In the genomic region with DNA sequence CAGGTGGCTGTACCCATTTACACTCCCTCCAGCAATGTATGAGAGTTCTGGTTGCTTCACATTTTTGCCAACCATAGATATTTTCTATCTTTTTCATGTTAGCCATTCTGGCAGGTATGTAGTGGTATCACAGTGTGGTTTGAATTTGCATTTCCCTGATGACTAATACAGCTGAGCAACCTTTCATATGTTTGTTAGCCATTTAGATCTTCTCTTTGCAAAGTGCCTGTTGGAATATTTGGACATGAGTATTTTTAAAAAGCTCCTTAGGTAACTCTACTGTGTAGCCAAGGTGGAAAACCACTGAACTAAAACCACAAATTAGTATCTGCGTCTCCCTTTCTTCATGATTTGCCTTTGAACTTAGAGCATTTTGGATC, we compare ENCODE assay signal across 8 cellular contexts. TPM values are rescaled to one million over a fixed set of nuclear protein-coding genes. Genes with fewer than 3 reads are reported as not detected.
DNase-seq lines count a peak whose midpoint lies in the region; FAIRE-seq and TF ChIP-seq lines count a peak whose summit lies in the region.

No MANE protein-coding gene starts in this region.

- TF ChIP-seq POLR2A in GM12891 (IDR thresholded peaks at IDR 0.05; ENCODE audit: low read depth, low read length): no peak

- DNase-seq in GM12891 (ENCODE audit: insufficient read length, low spot score) (no peak), HFFc6 (peak; percentile 67), RPMI8226 (peak; percentile 64), keratinocyte (ENCODE audit: low read depth, low spot score) (peak; percentile 50), GOT3 (lab: John Stamatoyannopoulos, UW) (no peak), progenitor cell of endocrine pancreas (ENCODE audit: low spot score, unreplicated experiment) (no peak), kidney (no peak), hepatic stellate cell (ENCODE audit: low spot score) (no peak)

- H3K9me1 ChIP-seq in keratinocyte (ENCODE audit: control insufficient read depth, extremely low read depth, insufficient read depth, low read length): no peaks in the 10 kb centered on the region

- H3K36me3 ChIP-seq in keratinocyte (ENCODE audit: control insufficient read depth in 2 of 2, extremely low read depth in 1 of 2, insufficient read depth in 2 of 2, low read length in 2 of 2): no peaks in the 10 kb centered on the region
- peaks cover 0 to 5% of the 10 kb centered on the region in 2 donors for H3K36me3 ChIP-seq in kidney (ENCODE audit: control insufficient read depth in 1 of 2, insufficient read depth in 2 of 2, low read length in 2 of 2)

- H2AFZ ChIP-seq in keratinocyte (ENCODE audit: control insufficient read depth, low read length): no peak overlapping the region

- no peaks in the 10 kb centered on the region for H3K9me3 ChIP-seq in keratinocyte (ENCODE audit: control insufficient read depth, low read depth, low read length)
- no peaks in the 10 kb centered on the region for H3K9me3 ChIP-seq in kidney (ENCODE audit: control insufficient read depth in 1 of 2, low read length in 2 of 2)

- peaks cover 40% of the 10 kb centered on the region for H3K4me1 ChIP-seq in keratinocyte (ENCODE audit: control insufficient read depth, extremely low read depth, insufficient read depth, low read length)
- H3K4me1 ChIP-seq in kidney (ENCODE audit: control insufficient read depth in 1 of 2, insufficient read depth in 1 of 2, low read depth in 1 of 2, low read length in 2 of 2): peaks cover 8 to 36% of the 10 kb centered on the region in 2 donors

- dilution Hi-C loops in keratinocyte (cut with MboI; ENCODE audit: extremely low pct_ligation_motif_present, low sequenced_read_pairs): no loop called here

- no peaks in the 10 kb centered on the region for H3K27me3 ChIP-seq in keratinocyte (ENCODE audit: control insufficient read depth, extremely low read depth, insufficient read depth, low read length)

- H3K27me3 Mint-ChIP-seq in HFFc6 (ENCODE audit: insufficient read depth): no peaks in the 10 kb centered on the region; the same call in 1 of the 2 replicates
- peaks cover 10% of the 10 kb centered on the region for H3K27me3 Mint-ChIP-seq in progenitor cell of endocrine pancreas

- H3K9ac ChIP-seq in keratinocyte (ENCODE audit: control insufficient read depth, extremely low read depth, insufficient read depth, low read length) (no peak overlapping the region), kidney (ENCODE audit: low read length in 2 of 2) (no peak overlapping the region)

- H3K4me3 Mint-ChIP-seq in HFFc6: peak overlapping the region; percentile 11
- H3K4me3 Mint-ChIP-seq in progenitor cell of endocrine pancreas (ENCODE audit: low read depth): no peak overlapping the region

- TF ChIP-seq CTCF in HFFc6 (IDR thresholded peaks at IDR 0.05) (no peak), keratinocyte (optimal IDR thresholded peaks at IDR 0.05 in 1 of 3, IDR thresholded peaks at IDR 0.05 in 1 of 3, conservative IDR thresholded peaks at IDR 0.05 in 1 of 3; ENCODE audit: extremely low read depth in 1 of 3, insufficient read depth in 2 of 3, low read length in 3 of 3) (no peak), progenitor cell of endocrine pancreas (IDR thresholded peaks at IDR 0.05; ENCODE audit: unreplicated experiment) (no peak), kidney (IDR thresholded peaks at IDR 0.05; ENCODE audit: borderline replicate concordance, extremely low read depth, insufficient read depth) (no peak)

- intact Hi-C loops in kidney (cut with DNase I): no loop called here

- H3K4me3 ChIP-seq in keratinocyte (ENCODE audit: control insufficient read depth in 2 of 3, extremely low read depth in 1 of 3, insufficient read depth in 2 of 3, low read depth in 1 of 3, low read length in 3 of 3) (no peak overlapping the region), kidney (ENCODE audit: low read length in 2 of 2) (no peak overlapping the region)

- H3K4me2 ChIP-seq in keratinocyte (ENCODE audit: control insufficient read depth, extremely low read depth, insufficient read depth, low read depth, low read length): peak overlapping the region; percentile 47

- H3K9me3 Mint-ChIP-seq in HFFc6: no peaks in the 10 kb centered on the region
- H3K9me3 Mint-ChIP-seq in progenitor cell of endocrine pancreas (ENCODE audit: low read depth): no peaks in the 10 kb centered on the region

- no peaks in the 10 kb centered on the region for H4K20me1 ChIP-seq in keratinocyte (ENCODE audit: control insufficient read depth, extremely low read depth, insufficient read depth, low read length)

- no peaks in the 10 kb centered on the region for H3K79me2 ChIP-seq in keratinocyte (ENCODE audit: control insufficient read depth, insufficient read depth, low read length)

- FAIRE-seq in GM12891 (lab: Jason Lieb, UNC): peak; percentile 86
- FAIRE-seq in keratinocyte (lab: Jason Lieb, UNC): peak; percentile 78
- FAIRE-seq in kidney (lab: Jason Lieb, UNC): no peak

- peak overlapping the region; percentile 90 for H3K27ac Mint-ChIP-seq in HFFc6
- no peak overlapping the region for H3K27ac Mint-ChIP-seq in progenitor cell of endocrine pancreas

- H3K27ac ChIP-seq in keratinocyte (ENCODE audit: control insufficient read depth, insufficient read depth, low read length) (peak overlapping the region; percentile 65), kidney (ENCODE audit: low read depth in 2 of 2, low read length in 2 of 2) (no peak overlapping the region)

- peaks cover 53% of the 10 kb centered on the region for H3K4me1 Mint-ChIP-seq in HFFc6 (ENCODE audit: low read depth)
- peaks cover 17% of the 10 kb centered on the region for H3K4me1 Mint-ChIP-seq in progenitor cell of endocrine pancreas (ENCODE audit: low read depth)

- peaks cover 10% of the 10 kb centered on the region; the same call in 1 of the 2 replicates for H3K36me3 Mint-ChIP-seq in HFFc6 (ENCODE audit: low read depth)
- no peaks in the 10 kb centered on the region for H3K36me3 Mint-ChIP-seq in progenitor cell of endocrine pancreas (ENCODE audit: insufficient read depth)

TF ChIP-seq in GM12891, 5 proteins besides CTCF, POLR2A, EP300 and RAD21:
- TF ChIP-seq TAF1 (IDR thresholded peaks at IDR 0.05; ENCODE audit: low read depth, low read length): no peak
- TF ChIP-seq SPI1 (IDR thresholded peaks at IDR 0.05; ENCODE audit: low read depth, low read length): no peak
- peak; percentile 70; the same call in 1 of the 2 replicates for TF ChIP-seq POU2F2 (IDR thresholded peaks at IDR 0.05; ENCODE audit: low read depth, low read length)
- no peak for TF ChIP-seq POLR2AphosphoS5 (IDR thresholded peaks at IDR 0.05; ENCODE audit: low read depth, low read length)

RNA-seq across cellular contexts. Expression of a gene that starts 31.9 kb away (rescaled TPM):
- 30.8 TPM for polyA plus RNA-seq in GM12891 (2012; ENCODE audit: low read depth, missing spikeins)
- total RNA-seq in HFFc6 (2021; fragmentation: NEBNext Ultra II Directional; extraction: Animal tissue kit (Norgen Biotek cat#: 25700)): 10 to 100 TPM in 5 of 6 experiments, 1 to 10 TPM in 1; 9.8 to 19.7 (median 17.3) TPM
- polyA plus RNA-seq in keratinocyte: 3.7 to 16.4 TPM (median 6.2 TPM) in 3 replicates
- polyA plus RNA-seq in keratinocyte (2011; ENCODE audit: low read depth): 1.5 TPM
- polyA plus RNA-seq in keratinocyte (2011; cell fraction: cytosol; rRNA removed): 5.1 and 5.5 TPM in 2 replicates
- polyA plus RNA-seq in keratinocyte (2011; cell fraction: nucleus; rRNA removed): 10.1 and 10.5 TPM in 2 replicates
- 3.0 and 14.7 TPM in 2 replicates for polyA plus RNA-seq in keratinocyte (2012; ENCODE audit: low replicate concordance)
- polyA minus RNA-seq in keratinocyte: 4.8 to 17.6 TPM (median 13.9 TPM) in 3 replicates
- polyA minus RNA-seq in keratinocyte (2011; cell fraction: cytosol; rRNA and poly(A)+ RNA removed): 2.1 TPM
- 8.0 and 9.3 TPM in 2 replicates for polyA minus RNA-seq in keratinocyte (2011; cell fraction: nucleus; rRNA and poly(A)+ RNA removed)
- 2.3 and 4.1 TPM in 2 replicates for total RNA-seq in progenitor cell of endocrine pancreas
- total RNA-seq in kidney: 55.6 TPM
- polyA plus RNA-seq in kidney (ENCODE audit: insufficient read depth, low read depth, low replicate concordance): 20.5 TPM

Comparison
In these comparisons a context has a peak if more than half of its experiments do, and no peak if none do; other contexts are left out.
1. DNase-seq: peak in HFFc6 (single experiment), RPMI8226 (single experiment) and keratinocyte (single experiment); none in GM12891 (single experiment), GOT3 (single experiment), progenitor cell of endocrine pancreas (single experiment), kidney (single experiment) and hepatic stellate cell (single experiment).